In genomic region chr3:171810278-171811058, GRCh38 we compare ENCODE assay signal across 8 cellular contexts. TPM values are rescaled to one million over a fixed set of nuclear protein-coding genes. Genes with fewer than 3 reads are reported as not detected.
DNase-seq lines count a peak whose midpoint lies in the region; ATAC-seq and TF ChIP-seq lines count a peak whose summit lies in the region.

Gene PLD1 (minus strand): TSS chr3:171810483. CDS start chr3:171738051, 72,432 bp downstream.

- peak within 1 kb of the TSS; percentile 86 for H3K4me3 ChIP-seq in GM06990 (replicated peaks; ENCODE audit: low read depth, low read length)
- H3K4me3 ChIP-seq in cardiac fibroblast (replicated peaks in 1 of 2; ENCODE audit: low read depth in 2 of 2, low read length in 2 of 2) = peak within 1 kb of the TSS; percentile 73 to 79
- peak within 1 kb of the TSS; percentile 81 for H3K4me3 ChIP-seq in skeletal muscle satellite cell (ENCODE audit: low read length)

- TF ChIP-seq CTCF in GM06990 (IDR thresholded peaks at IDR 0.05; ENCODE audit: insufficient read depth, low read length, poor library complexity, severe bottlenecking) (no peak), cardiac fibroblast (IDR thresholded peaks at IDR 0.05; ENCODE audit: low read depth, low read length) (no peak)

- H3K4me3 Mint-ChIP-seq in T-helper 17 cell (peak within 1 kb of the TSS; percentile 93), immature natural killer cell (peak within 1 kb of the TSS; percentile 83 to 95 (median 87))

- peaks cover 44% of the 10 kb centered on the region for H3K4me1 ChIP-seq in skeletal muscle satellite cell (ENCODE audit: control insufficient read depth, insufficient read depth, low read length)

- DNase-seq in GM06990 (ENCODE audit: extremely low read depth, insufficient read length) (no peak), Kasumi-1 (lab: John Stamatoyannopoulos, UW) (peak; percentile 83 to 86), T-helper 17 cell (peak; percentile 28 to 55 (median 38)), cardiac fibroblast (ENCODE audit: low read depth in 2 of 2) (peak; percentile 86 to 90), immature natural killer cell (peak; percentile 43 to 56 (median 46)), COLO829 (ENCODE audit: low spot score) (no peak)

- H3K4me1 Mint-ChIP-seq in T-helper 17 cell = peaks cover 28% of the 10 kb centered on the region
- H3K4me1 Mint-ChIP-seq in immature natural killer cell = peaks cover 33 to 55% of the 10 kb centered on the region in 2 donors

- H3K4me2 ChIP-seq in skeletal muscle satellite cell (ENCODE audit: low read length) = peak within 1 kb of the TSS; percentile 93

- H3K9me3 Mint-ChIP-seq in immature natural killer cell = no peaks in the 10 kb centered on the region

- no peaks in the 10 kb centered on the region for H3K36me3 Mint-ChIP-seq in T-helper 17 cell (ENCODE audit: low read depth)
- no peaks in the 10 kb centered on the region for H3K36me3 Mint-ChIP-seq in immature natural killer cell

- no peaks in the 10 kb centered on the region for H3K36me3 ChIP-seq in GM06990 (ENCODE audit: control insufficient read depth, insufficient read depth, low read length)
- no peaks in the 10 kb centered on the region for H3K36me3 ChIP-seq in skeletal muscle satellite cell (ENCODE audit: insufficient read depth, low read length)

- H3K9me3 ChIP-seq in T-helper 17 cell (ENCODE audit: control insufficient read depth, low read length, poor library complexity, severe bottlenecking) (no peaks in the 10 kb centered on the region), skeletal muscle satellite cell (replicated peaks; ENCODE audit: low read length) (no peaks in the 10 kb centered on the region)

- H3K27me3 Mint-ChIP-seq in T-helper 17 cell (peaks cover 10% of the 10 kb centered on the region), immature natural killer cell (ENCODE audit: low read depth in 3 of 3) (peaks cover 5 to 10% (median 5%) of the 10 kb centered on the region in 3 donors)

- H3K27me3 ChIP-seq in GM06990 (replicated peaks; ENCODE audit: control insufficient read depth, insufficient read depth, low read length) (no peaks in the 10 kb centered on the region), skeletal muscle satellite cell (ENCODE audit: control insufficient read depth, insufficient read depth, low read length) (no peaks in the 10 kb centered on the region)

- ATAC-seq in GM21737 (IDR thresholded peaks at IDR 0.05; ENCODE audit: unreplicated experiment) (peak; percentile 57), T-helper 17 cell (peak; percentile 70)

- H3K27ac Mint-ChIP-seq in T-helper 17 cell = peak within 1 kb of the TSS; percentile 90
- peak within 1 kb of the TSS; percentile 62 to 90 (median 86) for H3K27ac Mint-ChIP-seq in immature natural killer cell

- peak within 1 kb of the TSS; percentile 82 for H3K9ac ChIP-seq in skeletal muscle satellite cell (ENCODE audit: low read depth, low read length)

RNA-seq across cellular contexts. Expression of gene PLD1, which starts in this region (rescaled TPM):
- total RNA-seq in T-helper 17 cell = 1 to 10 TPM; 6.2 to 9.4 TPM
- 1 to 10 TPM in 2 of 3 donors, not detected in 1; 3.8 to 7.2 TPM for polyA plus RNA-seq in immature natural killer cell
- 6.8 and 10.7 TPM in 2 replicates for total RNA-seq in skeletal muscle satellite cell (2012; rRNA removed)

Comparison
In these comparisons a context has a peak if more than half of its experiments do, and no peak if none do; other contexts are left out.
1. DNase-seq: peak in Kasumi-1 (2 of 2), T-helper 17 cell (3 of 3), cardiac fibroblast (2 of 2) and immature natural killer cell (3 of 3); none in GM06990 (single experiment) and COLO829 (single experiment).
2. Peak in every context shown above with its lines, with median percentiles within 50 percentile points of each other: H3K4me3 ChIP-seq.